19 cellular contexts compared by ENCODE assay signal in the genomic region with DNA sequence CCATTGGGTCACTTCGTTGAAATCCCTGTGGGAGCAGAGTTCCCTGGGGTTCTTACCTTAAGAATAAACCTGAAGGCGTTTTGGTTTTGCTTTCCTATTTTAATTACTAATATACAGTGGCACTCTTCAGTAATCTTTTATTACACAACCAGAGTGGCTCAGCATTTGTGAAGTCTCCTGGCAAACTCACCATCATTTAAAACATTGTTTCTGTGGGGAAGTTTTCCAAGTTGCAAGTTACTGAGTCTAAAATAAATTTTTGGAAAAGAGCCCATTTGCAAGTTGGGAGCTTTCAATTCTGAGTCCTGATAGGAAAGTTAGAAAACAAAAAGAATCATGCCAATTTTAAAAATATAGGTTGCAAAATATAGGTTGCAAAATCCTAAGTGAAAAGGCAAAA.
"Had no signal": no experiment of that assay in that cellular context is flagged by ENCODE, and none has a peak within 500 bp of the region (broad histone marks: within the 10 kb centered on the region; RNA-seq: fewer than 3 reads in every experiment).

No MANE protein-coding gene starts in this region.

- DNase-seq: activated B cell treated with CpG ODN at 0.5 μM for 24 hours; activated CD4-positive, alpha-beta T cell treated with anti-CD3 and anti-CD28 coated beads for 48 hours; activated CD8-positive, alpha-beta T cell treated with anti-CD3 and anti-CD28 coated beads for 36 hours; activated naive CD4-positive, alpha-beta T cell treated with anti-CD3 and anti-CD28 coated beads for 36 hours; activated naive CD8-positive, alpha-beta T cell treated with anti-CD3 and anti-CD28 coated beads, Interleukin-2, amount 50 U/mL, for 24 hours; activated T-cell treated with anti-CD3 and anti-CD28 coated beads, Interleukin-2, amount 50 U/mL, for 24 hours; aorta; mesenchymal stem cell; naive thymus-derived CD8-positive, alpha-beta T cell; pancreas; right lobe of liver; small intestine; stimulated activated CD4-positive, alpha-beta T cell treated with anti-CD3 and anti-CD28 coated beads, Interleukin-15, amount 100 ng/mL, for 24 hours; stimulated activated CD4-positive, alpha-beta T cell treated with anti-CD3 and anti-CD28 coated beads, Interleukin-2, amount 100 ng/mL, for 48 hours; stomach; T-helper 1 cell; T-helper 9 cell had no signal

- ATAC-seq: activated CD8-positive, alpha-beta T cell treated with anti-CD3 and anti-CD28 coated beads for 36 hours; activated naive CD8-positive, alpha-beta T cell treated with anti-CD3 and anti-CD28 coated beads, Interleukin-2, amount 50 U/mL, for 24 hours; naive thymus-derived CD8-positive, alpha-beta T cell; right lobe of liver had no signal

- H3K36me3 ChIP-seq: breast epithelium, pancreas, right lobe of liver, stomach had no signal

- H3K9me3 ChIP-seq: breast epithelium, pancreas, right lobe of liver, stomach had no signal

- H3K27me3 ChIP-seq: breast epithelium, pancreas, right lobe of liver, stomach had no signal

- H3K4me1 ChIP-seq: breast epithelium, right lobe of liver had no signal

- H3K9me3 Mint-ChIP-seq: activated B cell treated with CpG ODN at 0.5 μM for 24 hours; activated CD8-positive, alpha-beta T cell treated with anti-CD3 and anti-CD28 coated beads for 36 hours; activated naive CD4-positive, alpha-beta T cell treated with anti-CD3 and anti-CD28 coated beads for 36 hours; activated naive CD8-positive, alpha-beta T cell treated with anti-CD3 and anti-CD28 coated beads, Interleukin-2, amount 50 U/mL, for 24 hours had no signal

- H3K27ac ChIP-seq: breast epithelium, coronary artery, pancreas, right lobe of liver, stomach had no signal

- H3K4me3 ChIP-seq: breast epithelium, coronary artery, pancreas, right lobe of liver, stomach had no signal

- H3K36me3 Mint-ChIP-seq: naive thymus-derived CD8-positive, alpha-beta T cell had no signal

- H3K4me1 Mint-ChIP-seq: activated B cell treated with CpG ODN at 0.5 μM for 24 hours; activated naive CD8-positive, alpha-beta T cell treated with anti-CD3 and anti-CD28 coated beads, Interleukin-2, amount 50 U/mL, for 24 hours; naive thymus-derived CD8-positive, alpha-beta T cell had no signal

- H3K4me3 Mint-ChIP-seq: activated B cell treated with CpG ODN at 0.5 μM for 24 hours; activated CD8-positive, alpha-beta T cell treated with anti-CD3 and anti-CD28 coated beads for 36 hours; activated naive CD4-positive, alpha-beta T cell treated with anti-CD3 and anti-CD28 coated beads for 36 hours; activated naive CD8-positive, alpha-beta T cell treated with anti-CD3 and anti-CD28 coated beads, Interleukin-2, amount 50 U/mL, for 24 hours; activated T-cell treated with anti-CD3 and anti-CD28 coated beads, Interleukin-2, amount 50 U/mL, for 24 hours; naive thymus-derived CD8-positive, alpha-beta T cell had no signal

- H3K27ac Mint-ChIP-seq: activated B cell treated with CpG ODN at 0.5 μM for 24 hours; activated CD8-positive, alpha-beta T cell treated with anti-CD3 and anti-CD28 coated beads for 36 hours; activated naive CD4-positive, alpha-beta T cell treated with anti-CD3 and anti-CD28 coated beads for 36 hours; activated naive CD8-positive, alpha-beta T cell treated with anti-CD3 and anti-CD28 coated beads, Interleukin-2, amount 50 U/mL, for 24 hours; activated T-cell treated with anti-CD3 and anti-CD28 coated beads, Interleukin-2, amount 50 U/mL, for 24 hours; naive thymus-derived CD8-positive, alpha-beta T cell had no signal
